ENCODE assay signal across 27 cellular contexts in the genomic region with DNA sequence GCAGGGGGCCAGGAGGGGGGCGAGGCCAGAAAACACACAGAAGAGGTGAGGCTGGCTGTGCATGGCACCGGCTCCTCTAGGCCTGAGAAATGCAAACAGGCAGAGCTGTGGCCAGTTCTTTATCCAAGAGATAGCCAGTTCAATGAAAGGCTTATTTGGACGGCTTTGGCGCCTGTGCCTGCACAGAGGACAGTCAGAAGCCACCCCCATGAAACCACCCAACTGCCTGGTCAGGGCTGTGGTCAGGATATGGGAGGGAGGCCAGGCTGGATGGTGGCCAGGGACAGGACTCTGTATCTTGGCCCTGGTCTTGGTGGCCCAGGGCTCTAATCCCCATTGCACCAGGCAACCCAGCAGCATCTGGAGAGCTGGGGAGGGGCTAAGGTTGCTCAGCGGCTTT. TPM values are rescaled to one million over a fixed set of nuclear protein-coding genes. Genes with fewer than 3 reads are reported as not detected.
DNase-seq lines count a peak whose midpoint lies in the region; ATAC-seq and TF ChIP-seq lines count a peak whose summit lies in the region.
"Had no signal": no experiment of that assay in that cellular context is flagged by ENCODE, and none has a peak within 500 bp of the region (broad histone marks: within the 10 kb centered on the region; RNA-seq: fewer than 3 reads in every experiment).

No MANE protein-coding gene starts in this region.

- H3K36me3 ChIP-seq in mucosa of stomach (ENCODE audit: control insufficient read depth, insufficient read depth, low read length) (no peaks in the 10 kb centered on the region), stomach (no peaks in the 10 kb centered on the region)

- 30 to 72% (median 43%) methylated on average over 5 of the region's 5 CpGs for WGBS in stomach, 5 donors

- TF ChIP-seq CTCF in stomach (IDR thresholded peaks at IDR 0.05) = no peak

- TF ChIP-seq POLR2A in stomach (IDR thresholded peaks at IDR 0.05) = no peak

- DNase-seq in NCI-H2196 (lab: John Stamatoyannopoulos, UW; ENCODE audit: unreplicated experiment) = peak; percentile 33
- no peak for DNase-seq in NCI-H2196 treated with DMSO at 0.1 percent for 48 hours (lab: John Stamatoyannopoulos, UW; ENCODE audit: unreplicated experiment)
- peak; percentile 83 for DNase-seq in RPMI7951 (ENCODE audit: low read depth)
- DNase-seq in stomach = peak; percentile 93
- DNase-seq in HK-2 (ENCODE audit: unreplicated experiment) = no peak
- no peak for DNase-seq in NCI-H2171 treated with DMSO at 0.1 percent for 48 hours (lab: John Stamatoyannopoulos, UW)
- DNase-seq: Calu3; DMS153; DND-41; HCEC 1CT; MV-4-11; NCI-H1105; NCI-H1436 treated with DMSO at 0.1 percent for 48 hours; NCI-H187 treated with DMSO at 0.1 percent for 48 hours; NCI-H446 treated with DMSO at 0.1 percent for 48 hours; NCI-H526; NCI-H82; NK-92 treated with Interleukin-12 subunit alpha and Interleukin-12 subunit beta, amount 100 ng/mL, for 24 hours; SHP77 treated with DMSO at 0.1 percent for 48 hours had no signal

- H3K4me3 ChIP-seq in mucosa of stomach (ENCODE audit: low read length) (no peak overlapping the region), stomach (no peak overlapping the region)
- H3K4me3 ChIP-seq: GM23338, SK-N-MC had no signal

- H3K9ac ChIP-seq in mucosa of stomach (ENCODE audit: low read length) = peak overlapping the region; percentile 47

- H3K4me1 ChIP-seq in mucosa of stomach (ENCODE audit: control insufficient read depth, insufficient read depth, low read length) (peaks cover 37% of the 10 kb centered on the region), stomach (peaks cover 32 to 43% (median 37%) of the 10 kb centered on the region in 4 donors)

- no peak for TF ChIP-seq EP300 in stomach (IDR thresholded peaks at IDR 0.05)

- no peak for ATAC-seq in GM18909 (IDR thresholded peaks at IDR 0.05; ENCODE audit: poor library complexity, unreplicated experiment)
- ATAC-seq: GM23338 had no signal

- intact Hi-C loops in stomach (cut with DNase I; ENCODE audit: low total_unique reads) = no loop called here

- peak overlapping the region; percentile 64 to 85 (median 80) for H3K27ac ChIP-seq in stomach
- H3K27ac ChIP-seq: 22Rv1, RWPE1, SK-N-MC had no signal

- H3K9me3 ChIP-seq in mucosa of stomach (ENCODE audit: control insufficient read depth, low read length) (no peaks in the 10 kb centered on the region), stomach (no peaks in the 10 kb centered on the region)

- H3K27me3 ChIP-seq in mucosa of stomach (ENCODE audit: control insufficient read depth, insufficient read depth, low read length) (peaks cover 9% of the 10 kb centered on the region), stomach (peaks cover 0 to 10% (median 0%) of the 10 kb centered on the region in 3 donors)

RNA-seq across cellular contexts. Expression of a gene that starts 24.5 kb away (rescaled TPM):
- total RNA-seq in RPMI7951 (2014; rRNA removed; shearing (Covaris generic)) = 133 and 154 TPM in 2 replicates
- total RNA-seq in stomach = 100 to 1,000 TPM in 4 of 5 donors, 10 to 100 TPM in 1; 66.5 to 321 (median 141) TPM
- polyA plus RNA-seq in stomach = 100 to 1,000 TPM in 2 of 3 donors, 10 to 100 TPM in 1; 84.5 to 145 (median 117) TPM

RNA-seq across cellular contexts. Expression of a gene that starts 40.1 kb away (rescaled TPM):
- not detected in 2 replicates for total RNA-seq in RPMI7951 (2014; rRNA removed; shearing (Covaris generic))
- total RNA-seq in stomach = not detected
- not detected for polyA plus RNA-seq in stomach
- total RNA-seq: Calu3, GM23338 had no signal
- polyA plus RNA-seq: BJ, GM23338, IgD-negative memory B cell had no signal

RNA-seq across cellular contexts. Expression of a gene that starts 45.7 kb away (rescaled TPM):
- total RNA-seq in RPMI7951 (2014; rRNA removed; shearing (Covaris generic)) = not detected in 2 replicates
- not detected for total RNA-seq in stomach
- polyA plus RNA-seq in stomach = not detected
- total RNA-seq: Calu3 had no signal
- polyA plus RNA-seq: BJ, IgD-negative memory B cell had no signal

RNA-seq across cellular contexts. Expression of a gene that starts 59.0 kb away (rescaled TPM):
- not detected in 2 replicates for total RNA-seq in RPMI7951 (2014; rRNA removed; shearing (Covaris generic))
- 1 to 10 TPM in 3 of 5 donors, not detected in 2; 3.1 to 8.0 (median 5.3) TPM for total RNA-seq in stomach
- polyA plus RNA-seq in stomach = 1 to 10 TPM; 1.8 to 4.7 (median 2.7) TPM
- polyA plus RNA-seq: BJ had no signal

Comparison
In these comparisons a context has a peak if more than half of its experiments do, and no peak if none do; other contexts are left out.
1. DNase-seq: peak in NCI-H2196 (single experiment), RPMI7951 (single experiment) and stomach (single experiment); none in NCI-H2196 treated with DMSO at 0.1 percent for 48 hours (single experiment), HK-2 (single experiment) and NCI-H2171 treated with DMSO at 0.1 percent for 48 hours (single experiment).